Comparison of ENCODE assay signal across 9 cellular contexts in genomic region chr9:109086221-109086620, GRCh38. TPM values are rescaled to one million over a fixed set of nuclear protein-coding genes. Genes with fewer than 3 reads are reported as not detected.
DNase-seq lines count a peak whose midpoint lies in the region; ATAC-seq and TF ChIP-seq lines count a peak whose summit lies in the region.
"Had no signal": no experiment of that assay in that cellular context is flagged by ENCODE, and none has a peak within 500 bp of the region (broad histone marks: within the 10 kb centered on the region; RNA-seq: fewer than 3 reads in every experiment).

No MANE protein-coding gene starts in this region.

- H3K4me3 Mint-ChIP-seq in Caco-2 (ENCODE audit: unreplicated experiment), result peak overlapping the region; percentile 43

- POLR2A ChIA-PET in Caco-2 (lab: Charles Lee), result no interaction called here

- peaks cover 83% of the 10 kb centered on the region for H3K36me3 Mint-ChIP-seq in Caco-2 (ENCODE audit: insufficient read depth, unreplicated experiment)

- TF ChIP-seq CTCF in Caco-2 (IDR thresholded peaks at IDR 0.05; ENCODE audit: insufficient read depth in 1 of 2, low read depth in 1 of 2, low read length in 1 of 2, severe bottlenecking in 1 of 2, unreplicated experiment in 1 of 2), result peak in 1 of 2 experiments; percentile 3
- peak; percentile 35 for TF ChIP-seq CTCF in brain microvascular endothelial cell (IDR thresholded peaks at IDR 0.05; ENCODE audit: low read depth, low read length, missing control alignments)

- no peaks in the 10 kb centered on the region; the same call in 1 of the 2 replicates for H3K36me3 ChIP-seq in Caco-2 (ENCODE audit: control insufficient read depth, insufficient read depth, low read length)
- H3K36me3 ChIP-seq in brain microvascular endothelial cell (replicated peaks), result peaks cover 15% of the 10 kb centered on the region

- ATAC-seq in GM21390 (IDR thresholded peaks at IDR 0.05; ENCODE audit: unreplicated experiment) (peak; percentile 89), HG03457 (IDR thresholded peaks at IDR 0.05; ENCODE audit: unreplicated experiment) (peak; percentile 65)

- no TSS peak for BruUV-seq in Caco-2 (replicated peaks; lab: Mats Ljungman, UMichigan)

- peak overlapping the region; percentile 40 for H3K27ac Mint-ChIP-seq in Caco-2 (ENCODE audit: unreplicated experiment)

- peaks cover 71% of the 10 kb centered on the region for H3K4me1 ChIP-seq in Caco-2
- H3K4me1 ChIP-seq: BLaER1 had no signal

- no peaks in the 10 kb centered on the region for H3K9me3 Mint-ChIP-seq in Caco-2 (ENCODE audit: unreplicated experiment)

- H3K4me1 Mint-ChIP-seq in Caco-2 (ENCODE audit: low read depth, unreplicated experiment), result peaks cover 39% of the 10 kb centered on the region

- H3K4me3 ChIP-seq in Caco-2 (ENCODE audit: low read depth, low read length) (no peak overlapping the region), brain microvascular endothelial cell (ENCODE audit: low read depth, low read length) (no peak overlapping the region)
- H3K4me3 ChIP-seq: BLaER1 had no signal

- intact Hi-C loops in Caco-2 (cut with micrococcal nuclease; ENCODE audit: unreplicated experiment), result no loop called here

- no peaks in the 10 kb centered on the region for H3K27me3 ChIP-seq in Caco-2 (replicated peaks; ENCODE audit: control insufficient read depth, insufficient read depth, low read length)
- H3K27me3 ChIP-seq in brain microvascular endothelial cell (replicated peaks), result no peaks in the 10 kb centered on the region
- H3K27me3 ChIP-seq: BLaER1 had no signal

- H3K27me3 Mint-ChIP-seq in Caco-2 (ENCODE audit: insufficient read depth, unreplicated experiment), result no peaks in the 10 kb centered on the region

- H3K9me3 ChIP-seq in Caco-2, result no peaks in the 10 kb centered on the region
- H3K9me3 ChIP-seq: BLaER1 had no signal

- CTCF ChIA-PET in Caco-2 (lab: Charles Lee), result no interaction called here

- DNase-seq in Caco-2, result no peak
- peak; percentile 54 for DNase-seq in brain microvascular endothelial cell
- no peak for DNase-seq in H4 (ENCODE audit: low spot score)
- no peak for DNase-seq in hippocampal formation (lab: John Stamatoyannopoulos, UW)
- no peak for DNase-seq in epidermal melanocyte (ENCODE audit: insufficient read length, low spot score)
- no peak for DNase-seq in NCI-H1694 (lab: John Stamatoyannopoulos, UW)

- in situ Hi-C loops in brain microvascular endothelial cell (cut with HindIII; ENCODE audit: low pct_ligation_motif_present, low sequenced_read_pairs), result no loop called here

- peak overlapping the region; percentile 49 for H3K27ac ChIP-seq in brain microvascular endothelial cell
- H3K27ac ChIP-seq: BLaER1 had no signal

RNA-seq across cellular contexts. Expression of gene TMEM245, which starts 33.5 kb away (rescaled TPM):
- 99.2 and 110 TPM in 2 replicates for total RNA-seq in Caco-2 (2022)
- total RNA-seq in H4 (2014; rRNA removed; shearing (Covaris generic)), result 34.7 and 39.0 TPM in 2 replicates
